In the genomic region with DNA sequence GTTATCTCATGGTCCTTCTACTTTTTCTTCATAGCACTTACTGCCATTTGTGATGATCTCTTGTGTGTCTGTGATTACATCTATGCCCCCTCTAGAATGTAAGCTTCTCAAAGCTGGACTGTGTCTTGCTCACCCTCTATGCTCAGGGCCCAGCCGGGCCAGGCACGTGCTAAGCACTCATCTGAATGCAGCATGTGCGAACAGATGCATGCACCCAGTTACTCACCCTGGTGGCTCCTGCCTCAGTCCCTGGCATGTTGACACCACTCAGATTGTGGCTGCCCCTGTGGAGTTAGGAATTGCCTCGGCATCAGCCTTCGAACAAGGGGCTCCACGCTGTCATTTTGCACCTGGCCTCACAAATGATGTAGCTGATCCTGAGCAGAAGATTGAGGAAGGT, we compare ENCODE assay signal across 1 cellular context.
TF ChIP-seq lines count a peak whose summit lies in the region.

No MANE protein-coding gene starts in this region.

TF ChIP-seq in HepG2, 621 proteins besides CTCF, POLR2A, EP300 and RAD21 (continued from another document):
- TF ChIP-seq, protein P1, sequence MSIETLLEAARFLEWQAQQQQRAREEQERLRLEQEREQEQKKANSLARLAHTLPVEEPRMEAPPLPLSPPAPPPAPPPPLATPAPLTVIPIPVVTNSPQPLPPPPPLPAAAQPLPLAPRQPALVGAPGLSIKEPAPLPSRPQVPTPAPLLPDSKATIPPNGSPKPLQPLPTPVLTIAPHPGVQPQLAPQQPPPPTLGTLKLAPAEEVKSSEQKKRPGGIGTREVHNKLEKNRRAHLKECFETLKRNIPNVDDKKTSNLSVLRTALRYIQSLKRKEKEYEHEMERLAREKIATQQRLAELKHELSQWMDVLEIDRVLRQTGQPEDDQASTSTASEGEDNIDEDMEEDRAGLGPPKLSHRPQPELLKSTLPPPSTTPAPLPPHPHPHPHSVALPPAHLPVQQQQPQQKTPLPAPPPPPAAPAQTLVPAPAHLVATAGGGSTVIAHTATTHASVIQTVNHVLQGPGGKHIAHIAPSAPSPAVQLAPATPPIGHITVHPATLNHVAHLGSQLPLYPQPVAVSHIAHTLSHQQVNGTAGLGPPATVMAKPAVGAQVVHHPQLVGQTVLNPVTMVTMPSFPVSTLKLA (IDR thresholded peaks at IDR 0.05), result 0 out of 2 replicates have a peak, but pooled peaks have one; percentile 5
- TF ChIP-seq HIVEP1 (CRISPR knock-in tag; IDR thresholded peaks at IDR 0.05) (no peak), RORA (CRISPR knock-in tag; IDR thresholded peaks at IDR 0.05) (no peak)
